In the genomic region with DNA sequence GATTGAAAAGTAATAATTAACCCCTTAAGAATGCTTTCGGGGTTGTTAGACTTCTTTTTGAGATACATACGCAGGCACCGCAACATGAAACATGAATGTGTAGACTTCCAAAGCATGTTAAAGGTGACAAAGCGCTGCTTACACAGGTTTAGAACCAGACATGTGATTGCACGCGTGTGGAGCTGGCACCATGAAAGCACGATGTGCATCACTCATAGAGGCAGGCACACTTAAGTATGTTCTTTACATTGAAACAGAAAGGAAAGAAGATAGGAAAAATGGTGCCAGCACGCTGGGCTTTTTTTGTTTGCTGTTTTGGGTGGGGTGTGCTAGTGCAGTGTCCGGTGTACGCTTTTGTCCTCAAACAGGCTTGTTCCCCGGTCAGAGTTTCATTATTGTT, we compare ENCODE assay signal across 8 cellular contexts.
DNase-seq lines count a peak whose midpoint lies in the region; ATAC-seq, FAIRE-seq and TF ChIP-seq lines count a peak whose summit lies in the region.

No MANE protein-coding gene starts in this region.

- H2AFZ ChIP-seq in endothelial cell of umbilical vein (ENCODE audit: low read depth, low read length), result peak overlapping the region; percentile 1

- no peak for ATAC-seq in pancreas
- no peak for ATAC-seq in activated CD8-positive, alpha-beta T cell treated with anti-CD3 and anti-CD28 coated beads, Interleukin-2, amount 10 ng/mL, durations not matched to agents 7 days and 5 days
- no peak for ATAC-seq in stimulated activated naive CD8-positive, alpha-beta T cell treated with anti-CD3 and anti-CD28 coated beads, Interleukin-15, Interleukin-2, amounts not matched to agents 100 U/mL and 50 U/mL, for 24 hours

- no peak overlapping the region for H3K27ac Mint-ChIP-seq in activated CD8-positive, alpha-beta T cell treated with anti-CD3 and anti-CD28 coated beads, Interleukin-2, amount 10 ng/mL, durations not matched to agents 7 days and 5 days

- peaks cover 73% of the 10 kb centered on the region for H3K79me2 ChIP-seq in endothelial cell of umbilical vein (ENCODE audit: control insufficient read depth, insufficient read depth, low read length)

- H3K9me1 ChIP-seq in endothelial cell of umbilical vein (replicated peaks; ENCODE audit: control insufficient read depth, extremely low read depth, insufficient read depth, low read length), result no peaks in the 10 kb centered on the region

- peak; percentile 33 for FAIRE-seq in endothelial cell of umbilical vein (lab: Jason Lieb, UNC)
- no peak for FAIRE-seq in pancreas (lab: Jason Lieb, UNC)

- 17 to 20% methylated on average over 11 of the region's 11 CpGs for WGBS in pancreas, 2 donors

- H4K20me1 ChIP-seq in endothelial cell of umbilical vein (replicated peaks; ENCODE audit: control insufficient read depth, extremely low read depth, insufficient read depth, low read length), result no peaks in the 10 kb centered on the region

- H3K4me3 ChIP-seq in endothelial cell of umbilical vein (replicated peaks in 1 of 3; ENCODE audit: insufficient read depth in 1 of 3, low read depth in 1 of 3, low read length in 3 of 3) (peak overlapping the region in 1 of 3 experiments; percentile 48), pancreas (peak overlapping the region in 2 of 4 donors; percentile 78 to 98)

- H3K36me3 ChIP-seq in endothelial cell of umbilical vein (ENCODE audit: control insufficient read depth in 2 of 2, extremely low read depth in 1 of 2, insufficient read depth in 2 of 2, low read length in 2 of 2) (no peaks in the 10 kb centered on the region), pancreas (no peaks in the 10 kb centered on the region)

- peaks cover 14% of the 10 kb centered on the region for H3K4me1 Mint-ChIP-seq in activated CD8-positive, alpha-beta T cell treated with anti-CD3 and anti-CD28 coated beads, Interleukin-2, amount 10 ng/mL, durations not matched to agents 7 days and 5 days (ENCODE audit: low read depth)

- H3K36me3 Mint-ChIP-seq in activated CD8-positive, alpha-beta T cell treated with anti-CD3 and anti-CD28 coated beads, Interleukin-2, amount 10 ng/mL, durations not matched to agents 7 days and 5 days (ENCODE audit: low read depth), result no peaks in the 10 kb centered on the region

- TF ChIP-seq POLR2A in endothelial cell of umbilical vein (IDR thresholded peaks at IDR 0.05; ENCODE audit: low read depth, low read length), result no peak

- POLR2A ChIA-PET in endothelial cell of umbilical vein (lab: Charles Lee), result interaction anchor here (0.6 kb wide), 1 partner anchor 58 kb away, joined by 3 read pairs; no protein-coding TSS in a partner anchor
- POLR2A ChIA-PET in activated CD8-positive, alpha-beta T cell treated with anti-CD3 and anti-CD28 coated beads, Interleukin-2, amount 10 ng/mL, durations not matched to agents 7 days and 5 days (lab: Charles Lee), result no interaction called here

- no peaks in the 10 kb centered on the region for H3K27me3 Mint-ChIP-seq in activated CD8-positive, alpha-beta T cell treated with anti-CD3 and anti-CD28 coated beads, Interleukin-2, amount 10 ng/mL, durations not matched to agents 7 days and 5 days (ENCODE audit: low read depth)

- no peaks in the 10 kb centered on the region for H3K9me3 Mint-ChIP-seq in activated CD8-positive, alpha-beta T cell treated with anti-CD3 and anti-CD28 coated beads, Interleukin-2, amount 10 ng/mL, durations not matched to agents 7 days and 5 days (ENCODE audit: insufficient read depth)

- TF ChIP-seq CTCF in endothelial cell of umbilical vein (IDR thresholded peaks at IDR 0.05; ENCODE audit: extremely low read depth in 1 of 2, insufficient read depth in 1 of 2, low read depth in 1 of 2, low read length in 2 of 2), result no peak
- no peak for TF ChIP-seq CTCF in pancreas (IDR thresholded peaks at IDR 0.05)

- H3K27ac ChIP-seq in endothelial cell of umbilical vein (ENCODE audit: insufficient read depth, low read depth, low read length), result peak overlapping the region; percentile 95
- H3K27ac ChIP-seq in pancreas, result peak overlapping the region; percentile 99 to 100 (median 100)

- CTCF ChIA-PET in endothelial cell of umbilical vein (lab: Charles Lee), result interaction anchor here (1.1 kb wide), 1 partner anchor 60 kb away, joined by 3 read pairs; no protein-coding TSS in a partner anchor
- CTCF ChIA-PET in activated CD8-positive, alpha-beta T cell treated with anti-CD3 and anti-CD28 coated beads, Interleukin-2, amount 10 ng/mL, durations not matched to agents 7 days and 5 days (lab: Charles Lee), result no interaction called here

- BruUV-seq in endothelial cell of umbilical vein (replicated peaks; lab: Mats Ljungman, UMichigan), result no TSS peak

- dilution Hi-C loops in endothelial cell of umbilical vein (cut with MboI; ENCODE audit: extremely low pct_ligation_motif_present, low sequenced_read_pairs), result no loop called here

- peaks cover 41% of the 10 kb centered on the region for H3K4me1 ChIP-seq in endothelial cell of umbilical vein (ENCODE audit: control insufficient read depth, extremely low read depth, insufficient read depth, low read length)
- peaks cover 39 to 59% (median 51%) of the 10 kb centered on the region in 3 donors for H3K4me1 ChIP-seq in pancreas

- no peak overlapping the region for H3K4me3 Mint-ChIP-seq in activated CD8-positive, alpha-beta T cell treated with anti-CD3 and anti-CD28 coated beads, Interleukin-2, amount 10 ng/mL, durations not matched to agents 7 days and 5 days

- H3K9ac ChIP-seq in endothelial cell of umbilical vein (replicated peaks; ENCODE audit: extremely low read depth, insufficient read depth, low read length), result peak overlapping the region; percentile 92

- peak; percentile 65 for DNase-seq in Daoy (ENCODE audit: low read depth)
- DNase-seq in NCI-H345 (lab: John Stamatoyannopoulos, UW), result peak; percentile 73
- peak; percentile 62 for DNase-seq in endothelial cell of umbilical vein (ENCODE audit: low read depth, low spot score)
- DNase-seq in pancreas, result peak in 4 of 6 donors; percentile 28 to 52 (median 32)
- no peak for DNase-seq in DMS79 treated with DMSO at 0.1 percent for 48 hours (lab: John Stamatoyannopoulos, UW)
- DNase-seq in medulla oblongata (ENCODE audit: extremely low spot score), result no peak
- no peak for DNase-seq in activated CD8-positive, alpha-beta T cell treated with anti-CD3 and anti-CD28 coated beads, Interleukin-2, amount 10 ng/mL, durations not matched to agents 7 days and 5 days
- no peak for DNase-seq in stimulated activated naive CD8-positive, alpha-beta T cell treated with anti-CD3 and anti-CD28 coated beads, Interleukin-15, Interleukin-2, amounts not matched to agents 100 U/mL and 50 U/mL, for 24 hours

- H3K9me3 ChIP-seq in endothelial cell of umbilical vein (replicated peaks; ENCODE audit: control insufficient read depth, insufficient read depth, low read length) (no peaks in the 10 kb centered on the region), pancreas (no peaks in the 10 kb centered on the region)

- intact Hi-C loops in endothelial cell of umbilical vein (cut with micrococcal nuclease) (no loop called here), pancreas (cut with DNase I) (no loop called here)

- peak overlapping the region; percentile 94 for H3K4me2 ChIP-seq in endothelial cell of umbilical vein (ENCODE audit: insufficient read depth, low read length)

- H3K27me3 ChIP-seq in endothelial cell of umbilical vein (ENCODE audit: control insufficient read depth in 2 of 2, insufficient read depth in 2 of 2, low read length in 2 of 2) (no peaks in the 10 kb centered on the region), pancreas (no peaks in the 10 kb centered on the region)

TF ChIP-seq in endothelial cell of umbilical vein, 7 proteins besides CTCF, POLR2A, EP300 and RAD21:
- no peak for TF ChIP-seq FOS (IDR thresholded peaks at IDR 0.05; ENCODE audit: borderline replicate concordance, insufficient read depth, low read length)
- TF ChIP-seq JUN (IDR thresholded peaks at IDR 0.05; ENCODE audit: borderline replicate concordance, insufficient read depth, insufficient read length, low read depth), result no peak
- TF ChIP-seq, protein P1, sequence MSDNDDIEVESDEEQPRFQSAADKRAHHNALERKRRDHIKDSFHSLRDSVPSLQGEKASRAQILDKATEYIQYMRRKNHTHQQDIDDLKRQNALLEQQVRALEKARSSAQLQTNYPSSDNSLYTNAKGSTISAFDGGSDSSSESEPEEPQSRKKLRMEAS (IDR thresholded peaks at IDR 0.05; ENCODE audit: insufficient read depth, insufficient read length), result no peak
- TF ChIP-seq MYC (IDR thresholded peaks at IDR 0.05; ENCODE audit: low read depth, low read length), result no peak
- TF ChIP-seq POLR2AphosphoS5 (IDR thresholded peaks at IDR 0.05; ENCODE audit: insufficient read depth, low read depth, low read length), result no peak
- no peak for TF ChIP-seq GATA2 (IDR thresholded peaks at IDR 0.05; ENCODE audit: insufficient read depth, insufficient read length, low read depth, low read length)

Comparison
In these comparisons a context has a peak if more than half of its experiments do, and no peak if none do; other contexts are left out.
1. DNase-seq: peak in Daoy (single experiment), NCI-H345 (single experiment), endothelial cell of umbilical vein (single experiment) and pancreas (4 of 6); none in DMS79 treated with DMSO at 0.1 percent for 48 hours (single experiment), medulla oblongata (single experiment), activated CD8-positive, alpha-beta T cell treated with anti-CD3 and anti-CD28 coated beads, Interleukin-2, amount 10 ng/mL, durations not matched to agents 7 days and 5 days (single experiment) and stimulated activated naive CD8-positive, alpha-beta T cell treated with anti-CD3 and anti-CD28 coated beads, Interleukin-15, Interleukin-2, amounts not matched to agents 100 U/mL and 50 U/mL, for 24 hours (single experiment).